ENCODE assay signal across 16 cellular contexts in the genomic region with DNA sequence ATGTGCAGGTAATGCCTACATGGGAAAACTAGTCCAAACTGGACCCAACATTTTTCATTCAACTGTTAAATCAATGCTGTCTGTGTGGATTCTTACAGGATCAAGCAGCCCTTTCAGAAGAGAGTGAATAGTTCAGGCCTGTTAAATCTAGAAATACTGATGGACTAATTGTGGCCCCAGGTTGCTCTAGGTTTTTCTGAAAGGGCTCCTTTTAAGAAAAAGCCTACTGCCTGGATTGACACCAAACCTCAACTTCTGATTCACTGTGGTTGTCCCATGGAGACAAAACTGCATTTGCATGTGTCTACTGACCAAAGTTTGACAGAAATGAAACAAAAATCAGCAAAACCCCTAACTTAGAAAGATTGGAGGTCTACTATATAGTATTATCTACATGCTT.
DNase-seq lines count a peak whose midpoint lies in the region; ATAC-seq and TF ChIP-seq lines count a peak whose summit lies in the region.
"Had no signal": no experiment of that assay in that cellular context is flagged by ENCODE, and none has a peak within 500 bp of the region (broad histone marks: within the 10 kb centered on the region; RNA-seq: fewer than 3 reads in every experiment).

No MANE protein-coding gene starts in this region.

- no peak for DNase-seq in activated T-cell treated with anti-CD3 and anti-CD28 coated beads, Interleukin-2, amount 50 U/mL, for 72 hours
- no peak for DNase-seq in activated T-cell treated with anti-CD3 and anti-CD28 coated beads, Interleukin-2, amount 50 U/mL, for 24 hours
- peak; percentile 55 for DNase-seq in SK-MEL-5 (ENCODE audit: low read depth, low spot score)
- DNase-seq in central memory CD8-positive, alpha-beta T cell (ENCODE audit: low spot score in 2 of 2), result no peak
- DNase-seq in activated naive CD4-positive, alpha-beta T cell treated with anti-CD3 and anti-CD28 coated beads, Interleukin-2, amount 50 U/mL, for 72 hours (ENCODE audit: low spot score in 2 of 2), result no peak
- no peak for DNase-seq in dorsolateral prefrontal cortex
- no peak for DNase-seq in NCI-H146 treated with DMSO at 0.1 percent for 48 hours (lab: John Stamatoyannopoulos, UW; ENCODE audit: unreplicated experiment)
- no peak for DNase-seq in activated T-helper 1 cell treated with anti-CD3 and anti-CD28 coated beads, Interleukin-12 subunit alpha, Interleukin-12 subunit beta, Interleukin-2, Interleukin-4 antibody, amounts not matched to agents 30 ng/mL and 10 ng/mL and 1 ng/mL, durations not matched to agents 14 hours and 24 hours and 36 hours (ENCODE audit: low spot score)
- DNase-seq: 8988T, Caco-2, NCI-H1105 treated with DMSO at 0.1 percent for 48 hours, NCI-H1694 treated with DMSO at 0.1 percent for 48 hours, Peyer's patch had no signal

- no peak overlapping the region for H3K4me3 Mint-ChIP-seq in activated T-cell treated with anti-CD3 and anti-CD28 coated beads, Interleukin-2, amount 50 U/mL, for 72 hours
- no peak overlapping the region for H3K4me3 Mint-ChIP-seq in activated T-cell treated with anti-CD3 and anti-CD28 coated beads, Interleukin-2, amount 50 U/mL, for 24 hours
- no peak overlapping the region for H3K4me3 Mint-ChIP-seq in central memory CD8-positive, alpha-beta T cell
- no peak overlapping the region for H3K4me3 Mint-ChIP-seq in activated T-helper 1 cell treated with anti-CD3 and anti-CD28 coated beads, Interleukin-12 subunit alpha, Interleukin-12 subunit beta, Interleukin-2, Interleukin-4 antibody, amounts not matched to agents 30 ng/mL and 10 ng/mL and 1 ng/mL, durations not matched to agents 14 hours and 24 hours and 36 hours
- H3K4me3 Mint-ChIP-seq: CD14-positive monocyte had no signal

- H3K27ac ChIP-seq in dorsolateral prefrontal cortex, result no peak overlapping the region
- H3K27ac ChIP-seq: Peyer's patch had no signal

- peaks cover 6 to 8% of the 10 kb centered on the region in 2 donors for H3K36me3 Mint-ChIP-seq in activated T-cell treated with anti-CD3 and anti-CD28 coated beads, Interleukin-2, amount 50 U/mL, for 72 hours (ENCODE audit: insufficient read depth in 2 of 2)
- peaks cover 52% of the 10 kb centered on the region for H3K36me3 Mint-ChIP-seq in activated T-cell treated with anti-CD3 and anti-CD28 coated beads, Interleukin-2, amount 50 U/mL, for 24 hours (ENCODE audit: low read depth)
- H3K36me3 Mint-ChIP-seq in central memory CD8-positive, alpha-beta T cell (ENCODE audit: insufficient read depth), result peaks cover 57% of the 10 kb centered on the region
- peaks cover 5 to 7% of the 10 kb centered on the region in 2 donors for H3K36me3 Mint-ChIP-seq in activated naive CD4-positive, alpha-beta T cell treated with anti-CD3 and anti-CD28 coated beads, Interleukin-2, amount 50 U/mL, for 72 hours
- peaks cover 29% of the 10 kb centered on the region for H3K36me3 Mint-ChIP-seq in activated T-helper 1 cell treated with anti-CD3 and anti-CD28 coated beads, Interleukin-12 subunit alpha, Interleukin-12 subunit beta, Interleukin-2, Interleukin-4 antibody, amounts not matched to agents 30 ng/mL and 10 ng/mL and 1 ng/mL, durations not matched to agents 14 hours and 24 hours and 36 hours (ENCODE audit: low read depth)
- H3K36me3 Mint-ChIP-seq: CD14-positive monocyte had no signal

- in situ Hi-C loops in SK-MEL-5 (cut with HindIII; ENCODE audit: low pct_unique_long_range_greater_than_20kb, low sequenced_read_pairs), result no loop called here

- H3K27me3 ChIP-seq in dorsolateral prefrontal cortex, result no peaks in the 10 kb centered on the region
- H3K27me3 ChIP-seq: Peyer's patch had no signal

- TF ChIP-seq CTCF in dorsolateral prefrontal cortex (IDR thresholded peaks at IDR 0.05 in 54 of 56, conservative IDR thresholded peaks at IDR 0.05 in 2 of 56; ENCODE audit: low read depth in 1 of 56, partially characterized antibody in 56 of 56), result no peak

- ATAC-seq in activated T-cell treated with anti-CD3 and anti-CD28 coated beads, Interleukin-2, amount 50 U/mL, for 72 hours (replicated peaks in 1 of 2), result no peak
- no peak for ATAC-seq in central memory CD8-positive, alpha-beta T cell (replicated peaks; ENCODE audit: extremely low read depth, poor library complexity, severe bottlenecking)
- ATAC-seq in activated naive CD4-positive, alpha-beta T cell treated with anti-CD3 and anti-CD28 coated beads, Interleukin-2, amount 50 U/mL, for 72 hours, result no peak
- ATAC-seq: K562, Right ventricle myocardium inferior had no signal

- H3K4me3 ChIP-seq in dorsolateral prefrontal cortex, result no peak overlapping the region
- H3K4me3 ChIP-seq: K562, Peyer's patch had no signal

- peaks cover 14% of the 10 kb centered on the region for H3K4me1 Mint-ChIP-seq in activated T-cell treated with anti-CD3 and anti-CD28 coated beads, Interleukin-2, amount 50 U/mL, for 72 hours (ENCODE audit: low read depth)
- H3K4me1 Mint-ChIP-seq in activated T-cell treated with anti-CD3 and anti-CD28 coated beads, Interleukin-2, amount 50 U/mL, for 24 hours (ENCODE audit: low read depth), result peaks cover 22% of the 10 kb centered on the region
- H3K4me1 Mint-ChIP-seq in central memory CD8-positive, alpha-beta T cell, result peaks cover 14% of the 10 kb centered on the region
- peaks cover 11% of the 10 kb centered on the region for H3K4me1 Mint-ChIP-seq in activated T-helper 1 cell treated with anti-CD3 and anti-CD28 coated beads, Interleukin-12 subunit alpha, Interleukin-12 subunit beta, Interleukin-2, Interleukin-4 antibody, amounts not matched to agents 30 ng/mL and 10 ng/mL and 1 ng/mL, durations not matched to agents 14 hours and 24 hours and 36 hours (ENCODE audit: low read depth)
- H3K4me1 Mint-ChIP-seq: CD14-positive monocyte had no signal

- intact Hi-C loops in dorsolateral prefrontal cortex (cut with DNase I), result no loop called here
- intact Hi-C loops in activated T-helper 1 cell treated with anti-CD3 and anti-CD28 coated beads, Interleukin-12 subunit alpha, Interleukin-12 subunit beta, Interleukin-2, Interleukin-4 antibody, amounts not matched to agents 30 ng/mL and 10 ng/mL and 1 ng/mL, durations not matched to agents 14 hours and 24 hours and 36 hours (cut with micrococcal nuclease), result no loop called here

- no peaks in the 10 kb centered on the region for H3K9me3 Mint-ChIP-seq in activated T-cell treated with anti-CD3 and anti-CD28 coated beads, Interleukin-2, amount 50 U/mL, for 72 hours
- H3K9me3 Mint-ChIP-seq in activated T-cell treated with anti-CD3 and anti-CD28 coated beads, Interleukin-2, amount 50 U/mL, for 24 hours, result no peaks in the 10 kb centered on the region
- H3K9me3 Mint-ChIP-seq in central memory CD8-positive, alpha-beta T cell, result no peaks in the 10 kb centered on the region
- H3K9me3 Mint-ChIP-seq in activated naive CD4-positive, alpha-beta T cell treated with anti-CD3 and anti-CD28 coated beads, Interleukin-2, amount 50 U/mL, for 72 hours, result peaks cover 0 to 3% of the 10 kb centered on the region in 2 donors
- H3K9me3 Mint-ChIP-seq in activated T-helper 1 cell treated with anti-CD3 and anti-CD28 coated beads, Interleukin-12 subunit alpha, Interleukin-12 subunit beta, Interleukin-2, Interleukin-4 antibody, amounts not matched to agents 30 ng/mL and 10 ng/mL and 1 ng/mL, durations not matched to agents 14 hours and 24 hours and 36 hours, result no peaks in the 10 kb centered on the region

- H3K27ac Mint-ChIP-seq in activated T-cell treated with anti-CD3 and anti-CD28 coated beads, Interleukin-2, amount 50 U/mL, for 72 hours, result peak overlapping the region; percentile 49
- no peak overlapping the region for H3K27ac Mint-ChIP-seq in activated T-cell treated with anti-CD3 and anti-CD28 coated beads, Interleukin-2, amount 50 U/mL, for 24 hours
- peak overlapping the region; percentile 38 for H3K27ac Mint-ChIP-seq in central memory CD8-positive, alpha-beta T cell (ENCODE audit: low read depth)
- no peak overlapping the region for H3K27ac Mint-ChIP-seq in activated naive CD4-positive, alpha-beta T cell treated with anti-CD3 and anti-CD28 coated beads, Interleukin-2, amount 50 U/mL, for 72 hours
- no peak overlapping the region for H3K27ac Mint-ChIP-seq in activated T-helper 1 cell treated with anti-CD3 and anti-CD28 coated beads, Interleukin-12 subunit alpha, Interleukin-12 subunit beta, Interleukin-2, Interleukin-4 antibody, amounts not matched to agents 30 ng/mL and 10 ng/mL and 1 ng/mL, durations not matched to agents 14 hours and 24 hours and 36 hours
- H3K27ac Mint-ChIP-seq: CD14-positive monocyte had no signal

- H3K27me3 Mint-ChIP-seq in activated T-cell treated with anti-CD3 and anti-CD28 coated beads, Interleukin-2, amount 50 U/mL, for 72 hours (ENCODE audit: low read depth), result no peaks in the 10 kb centered on the region
- no peaks in the 10 kb centered on the region for H3K27me3 Mint-ChIP-seq in activated T-cell treated with anti-CD3 and anti-CD28 coated beads, Interleukin-2, amount 50 U/mL, for 24 hours
- H3K27me3 Mint-ChIP-seq in central memory CD8-positive, alpha-beta T cell, result no peaks in the 10 kb centered on the region
- no peaks in the 10 kb centered on the region for H3K27me3 Mint-ChIP-seq in activated T-helper 1 cell treated with anti-CD3 and anti-CD28 coated beads, Interleukin-12 subunit alpha, Interleukin-12 subunit beta, Interleukin-2, Interleukin-4 antibody, amounts not matched to agents 30 ng/mL and 10 ng/mL and 1 ng/mL, durations not matched to agents 14 hours and 24 hours and 36 hours (ENCODE audit: insufficient read depth)

Comparison
In these comparisons a context has a peak if more than half of its experiments do, and no peak if none do; other contexts are left out.
1. H3K27ac Mint-ChIP-seq: peak in activated T-cell treated with anti-CD3 and anti-CD28 coated beads, Interleukin-2, amount 50 U/mL, for 72 hours (single experiment) and central memory CD8-positive, alpha-beta T cell (single experiment); none in activated T-cell treated with anti-CD3 and anti-CD28 coated beads, Interleukin-2, amount 50 U/mL, for 24 hours (single experiment), activated naive CD4-positive, alpha-beta T cell treated with anti-CD3 and anti-CD28 coated beads, Interleukin-2, amount 50 U/mL, for 72 hours (0 of 2) and activated T-helper 1 cell treated with anti-CD3 and anti-CD28 coated beads, Interleukin-12 subunit alpha, Interleukin-12 subunit beta, Interleukin-2, Interleukin-4 antibody, amounts not matched to agents 30 ng/mL and 10 ng/mL and 1 ng/mL, durations not matched to agents 14 hours and 24 hours and 36 hours (single experiment).